ENCODE assay signal across 1 cellular context in the genomic region with DNA sequence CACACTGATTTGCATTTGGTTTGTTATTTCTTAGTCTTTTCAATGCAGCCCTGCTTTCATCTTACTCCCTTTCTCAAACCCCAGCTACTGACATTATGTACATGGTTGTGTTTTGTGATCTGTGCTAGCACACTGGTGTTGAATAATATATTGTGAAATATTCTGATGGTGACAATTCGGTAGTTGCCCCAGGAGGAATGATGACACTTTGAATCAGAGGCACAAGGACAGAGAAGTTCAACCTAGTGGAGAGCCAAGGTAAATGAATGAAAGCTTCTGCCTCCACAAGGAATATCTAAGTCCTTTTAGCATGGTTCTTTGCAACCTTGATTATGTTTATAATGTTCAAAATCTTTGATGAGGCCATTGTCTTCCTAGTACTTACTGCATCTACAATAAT.
TF ChIP-seq lines count a peak whose summit lies in the region.

No MANE protein-coding gene starts in this region.

TF ChIP-seq in HepG2, 621 proteins besides CTCF, POLR2A, EP300 and RAD21 (continued from another document):
- TF ChIP-seq, protein P1, sequence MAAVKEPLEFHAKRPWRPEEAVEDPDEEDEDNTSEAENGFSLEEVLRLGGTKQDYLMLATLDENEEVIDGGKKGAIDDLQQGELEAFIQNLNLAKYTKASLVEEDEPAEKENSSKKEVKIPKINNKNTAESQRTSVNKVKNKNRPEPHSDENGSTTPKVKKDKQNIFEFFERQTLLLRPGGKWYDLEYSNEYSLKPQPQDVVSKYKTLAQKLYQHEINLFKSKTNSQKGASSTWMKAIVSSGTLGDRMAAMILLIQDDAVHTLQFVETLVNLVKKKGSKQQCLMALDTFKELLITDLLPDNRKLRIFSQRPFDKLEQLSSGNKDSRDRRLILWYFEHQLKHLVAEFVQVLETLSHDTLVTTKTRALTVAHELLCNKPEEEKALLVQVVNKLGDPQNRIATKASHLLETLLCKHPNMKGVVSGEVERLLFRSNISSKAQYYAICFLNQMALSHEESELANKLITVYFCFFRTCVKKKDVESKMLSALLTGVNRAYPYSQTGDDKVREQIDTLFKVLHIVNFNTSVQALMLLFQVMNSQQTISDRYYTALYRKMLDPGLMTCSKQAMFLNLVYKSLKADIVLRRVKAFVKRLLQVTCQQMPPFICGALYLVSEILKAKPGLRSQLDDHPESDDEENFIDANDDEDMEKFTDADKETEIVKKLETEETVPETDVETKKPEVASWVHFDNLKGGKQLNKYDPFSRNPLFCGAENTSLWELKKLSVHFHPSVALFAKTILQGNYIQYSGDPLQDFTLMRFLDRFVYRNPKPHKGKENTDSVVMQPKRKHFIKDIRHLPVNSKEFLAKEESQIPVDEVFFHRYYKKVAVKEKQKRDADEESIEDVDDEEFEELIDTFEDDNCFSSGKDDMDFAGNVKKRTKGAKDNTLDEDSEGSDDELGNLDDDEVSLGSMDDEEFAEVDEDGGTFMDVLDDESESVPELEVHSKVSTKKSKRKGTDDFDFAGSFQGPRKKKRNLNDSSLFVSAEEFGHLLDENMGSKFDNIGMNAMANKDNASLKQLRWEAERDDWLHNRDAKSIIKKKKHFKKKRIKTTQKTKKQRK (IDR thresholded peaks at IDR 0.05; ENCODE audit: low read length) = no peak
- TF ChIP-seq CEBPB (IDR thresholded peaks at IDR 0.05; ENCODE audit: borderline replicate concordance, low read depth, low read length) (peak; percentile 62), POLR2AphosphoS2 (IDR thresholded peaks at IDR 0.05; ENCODE audit: low read depth, low read length) (no peak), ZNF775 (CRISPR knock-in tag; IDR thresholded peaks at IDR 0.05; ENCODE audit: borderline replicate concordance) (no peak), GLI4 (CRISPR knock-in tag; IDR thresholded peaks at IDR 0.05; ENCODE audit: borderline replicate concordance) (no peak)
- TF ChIP-seq, protein P2, sequence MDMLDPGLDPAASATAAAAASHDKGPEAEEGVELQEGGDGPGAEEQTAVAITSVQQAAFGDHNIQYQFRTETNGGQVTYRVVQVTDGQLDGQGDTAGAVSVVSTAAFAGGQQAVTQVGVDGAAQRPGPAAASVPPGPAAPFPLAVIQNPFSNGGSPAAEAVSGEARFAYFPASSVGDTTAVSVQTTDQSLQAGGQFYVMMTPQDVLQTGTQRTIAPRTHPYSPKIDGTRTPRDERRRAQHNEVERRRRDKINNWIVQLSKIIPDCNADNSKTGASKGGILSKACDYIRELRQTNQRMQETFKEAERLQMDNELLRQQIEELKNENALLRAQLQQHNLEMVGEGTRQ (IDR thresholded peaks at IDR 0.05; ENCODE audit: low read depth, low read length) = no peak
- TF ChIP-seq, protein P2 (CRISPR knock-in tag; IDR thresholded peaks at IDR 0.05; ENCODE audit: borderline replicate concordance) = no peak
TF ChIP-seq in HepG2: peak in this region for 1.
